In genomic region chr2:23988371-23988770, GRCh38 we compare ENCODE assay signal across 9 cellular contexts. TPM values are rescaled to one million over a fixed set of nuclear protein-coding genes. Genes with fewer than 3 reads are reported as not detected.
DNase-seq lines count a peak whose midpoint lies in the region; ATAC-seq and TF ChIP-seq lines count a peak whose summit lies in the region.
"Had no signal": no experiment of that assay in that cellular context is flagged by ENCODE, and none has a peak within 500 bp of the region (broad histone marks: within the 10 kb centered on the region; RNA-seq: fewer than 3 reads in every experiment).

No MANE protein-coding gene starts in this region.

- no peaks in the 10 kb centered on the region for H3K9me2 ChIP-seq in PC-3 (replicated peaks; ENCODE audit: low read length)

- H3K27me3 ChIP-seq in BJ (ENCODE audit: control insufficient read depth, insufficient read depth, low read length) (no peaks in the 10 kb centered on the region), PC-3 (ENCODE audit: low read length) (no peaks in the 10 kb centered on the region)
- H3K27me3 ChIP-seq: stomach had no signal

- in situ Hi-C loops in GM13977 (cut with MboI; ENCODE audit: low pct_unique_long_range_greater_than_20kb, low sequenced_read_pairs, unreplicated experiment) = no loop called here

- H3K27ac ChIP-seq in PC-3 (ENCODE audit: low read length) = no peak overlapping the region
- H3K27ac ChIP-seq: stomach had no signal

- peak; percentile 88 for ATAC-seq in PC-3
- ATAC-seq in GM19023 (IDR thresholded peaks at IDR 0.05; ENCODE audit: unreplicated experiment) = no peak
- ATAC-seq in HG02981 (IDR thresholded peaks at IDR 0.05; ENCODE audit: unreplicated experiment) = no peak

- H2AFZ ChIP-seq in PC-3 (ENCODE audit: low read length) = no peak overlapping the region

- H3K36me3 ChIP-seq in BJ (ENCODE audit: control insufficient read depth, insufficient read depth, low read length) = no peaks in the 10 kb centered on the region; the same call in none of the 2 replicates
- H3K36me3 ChIP-seq in PC-3 (ENCODE audit: low read depth, low read length) = no peaks in the 10 kb centered on the region

- POLR2A ChIA-PET in BJ (lab: Charles Lee) (no interaction called here), PC-3 (lab: Charles Lee; ENCODE audit: unreplicated experiment) (no interaction called here)

- no peak overlapping the region for H3K9ac ChIP-seq in PC-3 (ENCODE audit: low read length)

- H3F3A ChIP-seq in PC-3 (ENCODE audit: low read length, unreplicated experiment) = no peaks in the 10 kb centered on the region

- DNase-seq in BJ (ENCODE audit: low read depth) = no peak
- DNase-seq in GM13977 (ENCODE audit: low spot score) = no peak
- DNase-seq in PC-3 = peak; percentile 62
- DNase-seq in fibroblast of pulmonary artery (ENCODE audit: low read depth) = peak; percentile 35
- no peak for DNase-seq in lower leg skin (ENCODE audit: low spot score in 2 of 2)
- no peak for DNase-seq in hepatic stellate cell (ENCODE audit: low spot score)
- DNase-seq: stomach had no signal

- intact Hi-C loops in PC-3 (cut with micrococcal nuclease) = loop anchor here (1.0 kb wide), 3 partner anchors 59 to 96 kb away; partner anchors contain the start of genes TP53I3 and WDCP
- intact Hi-C loops in lower leg skin (cut with DNase I; ENCODE audit: low total_unique reads) = no loop called here

- no peaks in the 10 kb centered on the region for H4K20me1 ChIP-seq in PC-3 (ENCODE audit: low read length)

- CTCF ChIA-PET in BJ (lab: Yijun Ruan, JAX) = no interaction called here
- CTCF ChIA-PET in PC-3 (lab: Charles Lee) = no interaction called here

- TF ChIP-seq POLR2A in lower leg skin (IDR thresholded peaks at IDR 0.05) = no peak

- H3K4me3 ChIP-seq in BJ (ENCODE audit: low read depth, low read length) (no peak overlapping the region), PC-3 (ENCODE audit: low read length) (no peak overlapping the region), fibroblast of pulmonary artery (replicated peaks; ENCODE audit: low read depth, low read length) (no peak overlapping the region), lower leg skin (ENCODE audit: low read depth, poor library complexity, severe bottlenecking) (no peak overlapping the region)
- H3K4me3 ChIP-seq: stomach had no signal

- H3K4me1 ChIP-seq in PC-3 (ENCODE audit: insufficient read depth, low read length) = no peaks in the 10 kb centered on the region
- H3K4me1 ChIP-seq: stomach had no signal

- WGBS in lower leg skin, 2 donors = 49 to 53% methylated on average over 2 of the region's 2 CpGs

- TF ChIP-seq CTCF in BJ (IDR thresholded peaks at IDR 0.05; ENCODE audit: insufficient read depth, low read depth, low read length) (peak; percentile 34; the same call in 1 of the 2 replicates), GM13977 (IDR thresholded peaks at IDR 0.05; ENCODE audit: extremely low read depth, insufficient read depth, missing control alignments) (peak; percentile 35), PC-3 (conservative IDR thresholded peaks at IDR 0.05; ENCODE audit: low read depth, low read length) (peak; percentile 80), fibroblast of pulmonary artery (IDR thresholded peaks at IDR 0.05; ENCODE audit: low read length, missing control alignments) (peak; percentile 28), lower leg skin (IDR thresholded peaks at IDR 0.05) (no peak)

- BruUV-seq in PC-3 (replicated peaks; lab: Mats Ljungman, UMichigan) = no TSS peak

- H3K79me2 ChIP-seq in PC-3 (ENCODE audit: low read length) = no peaks in the 10 kb centered on the region

- no peak overlapping the region for H3K4me2 ChIP-seq in PC-3 (ENCODE audit: low read length)

- H3K9me3 ChIP-seq in PC-3 (ENCODE audit: low read length) = no peaks in the 10 kb centered on the region
- H3K9me3 ChIP-seq: stomach had no signal

RNA-seq across cellular contexts. Expression of gene MFSD2B, which starts 21.5 kb away (rescaled TPM):
- polyA plus RNA-seq in BJ (2011; rRNA removed) = 0.06 and 0.10 TPM in 2 replicates
- 0.05 TPM in 1 of 2 replicates, not detected in the other for polyA minus RNA-seq in BJ (2011; rRNA and poly(A)+ RNA removed)
- total RNA-seq in PC-3 (2014; rRNA removed) = not detected in 2 replicates
- total RNA-seq in lower leg skin = under 1 TPM in 1 of 4 donors, not detected in 3; 0.34 TPM
- total RNA-seq: stomach had no signal

RNA-seq across cellular contexts. Expression of gene UBXN2A, which starts 48.1 kb away (rescaled TPM):
- polyA plus RNA-seq in BJ (2011; rRNA removed) = 5.8 and 7.9 TPM in 2 replicates
- 2.0 and 2.6 TPM in 2 replicates for polyA minus RNA-seq in BJ (2011; rRNA and poly(A)+ RNA removed)
- total RNA-seq in PC-3 (2014; rRNA removed) (14.2 and 15.4 TPM in 2 replicates), lower leg skin (10 to 100 TPM in 3 of 4 donors, 1 to 10 TPM in 1; 8.5 to 15.0 (median 12.9) TPM)

RNA-seq across cellular contexts. Expression of gene WDCP, which starts 58.8 kb away (rescaled TPM):
- polyA plus RNA-seq in BJ (2011; rRNA removed) = 10.9 and 12.8 TPM in 2 replicates
- 9.3 and 16.9 TPM in 2 replicates for polyA minus RNA-seq in BJ (2011; rRNA and poly(A)+ RNA removed)
- total RNA-seq in PC-3 (2014; rRNA removed) = 5.6 and 11.5 TPM in 2 replicates
- total RNA-seq in lower leg skin = 1 to 10 TPM; 2.6 to 4.9 (median 3.8) TPM

Comparison
In these comparisons a context has a peak if more than half of its experiments do, and no peak if none do; other contexts are left out.
1. DNase-seq: peak in PC-3 (single experiment) and fibroblast of pulmonary artery (single experiment); none in BJ (single experiment), GM13977 (single experiment), lower leg skin (0 of 2) and hepatic stellate cell (single experiment).
2. CTCF ChIP-seq: peak in BJ (single experiment), GM13977 (single experiment), PC-3 (single experiment) and fibroblast of pulmonary artery (single experiment); none in lower leg skin (0 of 3).